ENCODE assay signal across 21 cellular contexts in the genomic region with DNA sequence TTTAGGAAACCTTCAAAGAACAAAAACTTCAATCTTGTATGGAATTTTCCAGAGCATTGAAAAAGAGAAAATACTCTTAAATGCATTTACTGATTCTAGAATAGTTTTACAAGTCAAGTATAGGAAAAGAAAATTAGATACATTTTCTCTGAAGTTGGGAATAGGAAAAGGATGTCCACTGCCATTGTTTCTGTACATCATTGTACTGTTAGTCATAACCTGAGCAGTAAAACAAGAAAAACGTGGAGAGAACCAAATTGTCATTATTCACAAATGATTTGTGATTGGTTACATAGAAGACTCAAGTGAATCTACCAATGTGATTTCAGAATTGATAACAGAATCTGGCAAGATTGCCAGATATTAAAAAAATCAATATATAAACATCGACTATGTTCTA.
"Had no signal": no experiment of that assay in that cellular context is flagged by ENCODE, and none has a peak within 500 bp of the region (broad histone marks: within the 10 kb centered on the region; RNA-seq: fewer than 3 reads in every experiment).

No MANE protein-coding gene starts in this region.

- H2AFZ ChIP-seq: hepatocyte had no signal

- H3K79me2 ChIP-seq: hepatocyte had no signal

- H3K4me3 ChIP-seq: hepatocyte, left ventricle myocardium inferior, lung, right atrium auricular region, sigmoid colon, skin epidermis, stomach had no signal

- ATAC-seq: effector memory CD8-positive, alpha-beta T cell; left cardiac atrium; naive thymus-derived CD4-positive, alpha-beta T cell had no signal

- H3K4me1 Mint-ChIP-seq: nephron progenitor cell had no signal

- H3K36me3 ChIP-seq: left ventricle myocardium inferior, neutrophil, right atrium auricular region, sigmoid colon, stomach had no signal

- H3K27me3 ChIP-seq: hepatocyte, neutrophil, right atrium auricular region, sigmoid colon, stomach had no signal

- H3K27me3 Mint-ChIP-seq: effector memory CD8-positive, alpha-beta T cell; naive thymus-derived CD4-positive, alpha-beta T cell had no signal

- H3K27ac Mint-ChIP-seq: effector memory CD8-positive, alpha-beta T cell; nephron progenitor cell had no signal

- H3K4me2 ChIP-seq: hepatocyte had no signal

- DNase-seq: effector memory CD8-positive, alpha-beta T cell; erythroblast; foreskin melanocyte; head of caudate nucleus; kidney; left cardiac atrium; left ventricle myocardium inferior; mesendoderm; naive thymus-derived CD4-positive, alpha-beta T cell; nephron progenitor cell; sigmoid colon; stimulated activated CD4-positive, alpha-beta T cell treated with anti-CD3 and anti-CD28 coated beads, Interleukin-12 subunit alpha, Interleukin-12 subunit beta, amount 100 ng/mL, for 4 hours; stimulated activated naive CD4-positive, alpha-beta T cell; stomach; substantia nigra; trophoblast cell had no signal

- H3K9me3 ChIP-seq: left ventricle myocardium inferior, neutrophil, right atrium auricular region, sigmoid colon, stomach had no signal

- H3K4me1 ChIP-seq: left ventricle myocardium inferior, right atrium auricular region had no signal

- H3K4me3 Mint-ChIP-seq: effector memory CD8-positive, alpha-beta T cell; nephron progenitor cell had no signal

- H3K27ac ChIP-seq: hepatocyte, left ventricle myocardium inferior, neutrophil, right atrium auricular region, sigmoid colon, skin epidermis, stomach had no signal

- H3K9me3 Mint-ChIP-seq: effector memory CD8-positive, alpha-beta T cell; naive thymus-derived CD4-positive, alpha-beta T cell; nephron progenitor cell had no signal
